In the genomic region with DNA sequence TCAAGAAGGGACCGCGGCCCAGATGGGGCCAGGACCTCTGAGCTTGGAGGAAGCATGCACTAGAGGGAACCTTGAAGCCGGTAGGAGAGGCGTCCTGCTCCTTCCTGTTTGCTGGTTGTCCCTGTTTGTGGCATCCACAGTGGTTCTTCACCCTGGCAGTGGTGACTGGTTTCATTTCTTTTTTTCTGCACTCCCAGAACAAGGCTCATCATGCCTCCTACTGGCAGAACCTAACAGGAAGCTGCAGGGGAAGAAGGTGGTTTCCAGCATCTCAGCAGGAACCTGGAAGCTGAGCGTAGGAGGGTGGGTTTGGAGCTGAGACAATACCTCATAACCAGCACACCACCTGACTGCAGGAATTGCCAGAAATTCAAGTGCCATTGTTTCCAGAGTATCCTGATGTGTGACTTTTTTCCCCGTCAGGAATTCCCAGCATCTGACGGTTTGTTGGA, we compare ENCODE assay signal across 8 cellular contexts. TPM values are rescaled to one million over a fixed set of nuclear protein-coding genes. Genes with fewer than 3 reads are reported as not detected.
DNase-seq lines count a peak whose midpoint lies in the region; ATAC-seq, FAIRE-seq and TF ChIP-seq lines count a peak whose summit lies in the region.

No MANE protein-coding gene starts in this region.

- POLR2A ChIA-PET in endothelial cell of umbilical vein (lab: Charles Lee): no interaction called here

- no peak overlapping the region for H3K27ac Mint-ChIP-seq in immature natural killer cell

- H3K27ac ChIP-seq in endothelial cell of umbilical vein (ENCODE audit: insufficient read depth, low read depth, low read length): no peak overlapping the region

- no peaks in the 10 kb centered on the region for H4K20me1 ChIP-seq in endothelial cell of umbilical vein (replicated peaks; ENCODE audit: control insufficient read depth, extremely low read depth, insufficient read depth, low read length)

- H2AFZ ChIP-seq in endothelial cell of umbilical vein (ENCODE audit: low read depth, low read length): peak overlapping the region; percentile 19

- no peaks in the 10 kb centered on the region for H3K9me3 Mint-ChIP-seq in immature natural killer cell

- no peak for TF ChIP-seq POLR2A in endothelial cell of umbilical vein (IDR thresholded peaks at IDR 0.05; ENCODE audit: low read depth, low read length)

- H3K36me3 ChIP-seq in endothelial cell of umbilical vein (ENCODE audit: control insufficient read depth in 2 of 2, extremely low read depth in 1 of 2, insufficient read depth in 2 of 2, low read length in 2 of 2) (no peaks in the 10 kb centered on the region), mucosa of descending colon (ENCODE audit: low read depth) (no peaks in the 10 kb centered on the region)

- no peaks in the 10 kb centered on the region for H3K27me3 ChIP-seq in endothelial cell of umbilical vein (ENCODE audit: control insufficient read depth in 2 of 2, insufficient read depth in 2 of 2, low read length in 2 of 2)

- peak; percentile 47 to 48 for TF ChIP-seq CTCF in endothelial cell of umbilical vein (IDR thresholded peaks at IDR 0.05; ENCODE audit: extremely low read depth in 1 of 2, insufficient read depth in 1 of 2, low read depth in 1 of 2, low read length in 2 of 2)
- TF ChIP-seq CTCF in mucosa of descending colon (IDR thresholded peaks at IDR 0.05): peak; percentile 24

- H3K9me1 ChIP-seq in endothelial cell of umbilical vein (replicated peaks; ENCODE audit: control insufficient read depth, extremely low read depth, insufficient read depth, low read length): no peaks in the 10 kb centered on the region

- H3K36me3 Mint-ChIP-seq in immature natural killer cell: no peaks in the 10 kb centered on the region

- no peak overlapping the region for H3K9ac ChIP-seq in endothelial cell of umbilical vein (replicated peaks; ENCODE audit: extremely low read depth, insufficient read depth, low read length)

- dilution Hi-C loops in endothelial cell of umbilical vein (cut with MboI; ENCODE audit: extremely low pct_ligation_motif_present, low sequenced_read_pairs): no loop called here

- FAIRE-seq in GM19239 (lab: Jason Lieb, UNC) (peak; percentile 80), endothelial cell of umbilical vein (lab: Jason Lieb, UNC) (peak; percentile 68)

- ATAC-seq in HG03159 (IDR thresholded peaks at IDR 0.05; ENCODE audit: unreplicated experiment) (peak; percentile 80), mucosa of descending colon (peak; percentile 94)

- H3K4me1 Mint-ChIP-seq in immature natural killer cell: peaks cover 2% of the 10 kb centered on the region in 2 donors

- H3K4me1 ChIP-seq in endothelial cell of umbilical vein (ENCODE audit: control insufficient read depth, extremely low read depth, insufficient read depth, low read length) (peaks cover 12% of the 10 kb centered on the region), mucosa of descending colon (ENCODE audit: low read depth) (peaks cover 7% of the 10 kb centered on the region)

- H3K9me3 ChIP-seq in endothelial cell of umbilical vein (replicated peaks; ENCODE audit: control insufficient read depth, insufficient read depth, low read length) (no peaks in the 10 kb centered on the region), mucosa of descending colon (no peaks in the 10 kb centered on the region)

- BruUV-seq in endothelial cell of umbilical vein (replicated peaks; lab: Mats Ljungman, UMichigan): no TSS peak

- DNase-seq in DMS153 (lab: John Stamatoyannopoulos, UW) (peak; percentile 1), GM19239 (ENCODE audit: insufficient read length, low spot score) (peak; percentile 36), SK-MEL-5 (ENCODE audit: low read depth, low spot score) (peak; percentile 73), endothelial cell of umbilical vein (ENCODE audit: low read depth, low spot score) (peak; percentile 52), mucosa of descending colon (peak in 2 of 3 donors; percentile 51 to 85), HuH-7.5 (ENCODE audit: low spot score) (no peak), immature natural killer cell (no peak)

- H3K79me2 ChIP-seq in endothelial cell of umbilical vein (ENCODE audit: control insufficient read depth, insufficient read depth, low read length): no peaks in the 10 kb centered on the region

- H3K4me3 ChIP-seq in endothelial cell of umbilical vein (replicated peaks in 1 of 3; ENCODE audit: insufficient read depth in 1 of 3, low read depth in 1 of 3, low read length in 3 of 3) (no peak overlapping the region), mucosa of descending colon (no peak overlapping the region)

- H3K27me3 Mint-ChIP-seq in immature natural killer cell (ENCODE audit: low read depth in 3 of 3): peaks cover 1 to 10% (median 5%) of the 10 kb centered on the region in 3 donors

- in situ Hi-C loops in SK-MEL-5 (cut with HindIII; ENCODE audit: low pct_unique_long_range_greater_than_20kb, low sequenced_read_pairs): no loop called here

- no peak overlapping the region for H3K4me2 ChIP-seq in endothelial cell of umbilical vein (ENCODE audit: insufficient read depth, low read length)

- H3K4me3 Mint-ChIP-seq in immature natural killer cell: no peak overlapping the region

- CTCF ChIA-PET in endothelial cell of umbilical vein (lab: Charles Lee): interaction anchor here (0.6 to 2.1 kb wide), 14 partner anchors 10 to 1621 kb away, joined by 3 to 18 read pairs (median 5); a partner anchor contains a TSS

- intact Hi-C loops in endothelial cell of umbilical vein (cut with micrococcal nuclease) (loop anchor here (1.0 kb wide), 1 partner anchor 79 kb away; no protein-coding TSS in a partner anchor), mucosa of descending colon (cut with DNase I, micrococcal nuclease) (no loop called here)

RNA-seq across cellular contexts. Expression of a gene that starts 5.8 kb away (rescaled TPM):
- 9.2 and 10.7 TPM in 2 replicates for total RNA-seq in SK-MEL-5 (2014; rRNA removed; shearing (Covaris generic))
- 13.3 and 17.3 TPM in 2 replicates for polyA plus RNA-seq in SK-MEL-5 (2015; cell fraction: cytosol; rRNA removed)
- polyA plus RNA-seq in SK-MEL-5 (2015; cell fraction: nucleus; rRNA removed): 21.2 and 26.2 TPM in 2 replicates
- total RNA-seq in endothelial cell of umbilical vein (9.4 and 10.0 TPM in 2 replicates), mucosa of descending colon (1 to 10 TPM; 4.7 to 7.3 (median 5.5) TPM)
- polyA plus RNA-seq in endothelial cell of umbilical vein (35.8 and 41.7 TPM in 2 replicates), immature natural killer cell (1 to 10 TPM in 2 of 3 donors, not detected in 1; 1.3 to 1.5 TPM)
- polyA plus RNA-seq in endothelial cell of umbilical vein (2011; cell fraction: cytosol; rRNA removed): 19.0 and 19.8 TPM in 2 replicates
- polyA plus RNA-seq in endothelial cell of umbilical vein (2011; cell fraction: nucleus; rRNA removed): 13.1 and 15.3 TPM in 2 replicates
- polyA plus RNA-seq in endothelial cell of umbilical vein (2012): 8.0 and 9.7 TPM in 2 replicates
- polyA minus RNA-seq in endothelial cell of umbilical vein: 45.8 and 61.7 TPM in 2 replicates
- 13.8 TPM for polyA minus RNA-seq in endothelial cell of umbilical vein (2011; cell fraction: cytosol; rRNA and poly(A)+ RNA removed)
- 7.1 and 7.5 TPM in 2 replicates for polyA minus RNA-seq in endothelial cell of umbilical vein (2011; cell fraction: nucleus; rRNA and poly(A)+ RNA removed)

RNA-seq across cellular contexts. Expression of a gene that starts 14.3 kb away (rescaled TPM):
- total RNA-seq in SK-MEL-5 (2014; rRNA removed; shearing (Covaris generic)): 0.08 TPM in 1 of 2 replicates, not detected in the other
- not detected in 2 replicates for polyA plus RNA-seq in SK-MEL-5 (2015; cell fraction: cytosol; rRNA removed)
- polyA plus RNA-seq in SK-MEL-5 (2015; cell fraction: nucleus; rRNA removed): 0.41 TPM in 1 of 2 replicates, not detected in the other
- total RNA-seq in endothelial cell of umbilical vein (0.29 TPM in 1 of 2 replicates, not detected in the other), mucosa of descending colon (100 to 1,000 TPM in 2 of 3 donors, 10 to 100 TPM in 1; 27.4 to 111 (median 105) TPM)
- polyA plus RNA-seq in endothelial cell of umbilical vein (0.16 and 0.23 TPM in 2 replicates), immature natural killer cell (not detected)
- polyA plus RNA-seq in endothelial cell of umbilical vein (2011; cell fraction: cytosol; rRNA removed): 0.01 TPM in 1 of 2 replicates, not detected in the other
- polyA plus RNA-seq in endothelial cell of umbilical vein (2011; cell fraction: nucleus; rRNA removed): 0.31 and 0.40 TPM in 2 replicates
- polyA plus RNA-seq in endothelial cell of umbilical vein (2012): 0.16 TPM in 1 of 2 replicates, not detected in the other
- 0.25 and 0.29 TPM in 2 replicates for polyA minus RNA-seq in endothelial cell of umbilical vein
- not detected for polyA minus RNA-seq in endothelial cell of umbilical vein (2011; cell fraction: cytosol; rRNA and poly(A)+ RNA removed)
- polyA minus RNA-seq in endothelial cell of umbilical vein (2011; cell fraction: nucleus; rRNA and poly(A)+ RNA removed): not detected in 2 replicates

RNA-seq across cellular contexts. Expression of a gene that starts 15.9 kb away (rescaled TPM):
- total RNA-seq in SK-MEL-5 (2014; rRNA removed; shearing (Covaris generic)): 48.7 and 50.5 TPM in 2 replicates
- polyA plus RNA-seq in SK-MEL-5 (2015; cell fraction: cytosol; rRNA removed): 79.5 and 85.5 TPM in 2 replicates
- polyA plus RNA-seq in SK-MEL-5 (2015; cell fraction: nucleus; rRNA removed): 51.8 and 58.7 TPM in 2 replicates
- 77.9 and 82.5 TPM in 2 replicates for total RNA-seq in endothelial cell of umbilical vein
- polyA plus RNA-seq in endothelial cell of umbilical vein: 51.9 and 84.5 TPM in 2 replicates
- polyA plus RNA-seq in endothelial cell of umbilical vein (2011; cell fraction: cytosol; rRNA removed): 81.3 and 84.0 TPM in 2 replicates
- polyA plus RNA-seq in endothelial cell of umbilical vein (2011; cell fraction: nucleus; rRNA removed): 41.5 and 46.8 TPM in 2 replicates
- 94.9 and 95.6 TPM in 2 replicates for polyA plus RNA-seq in endothelial cell of umbilical vein (2012)
- 28.3 and 29.0 TPM in 2 replicates for polyA minus RNA-seq in endothelial cell of umbilical vein
- polyA minus RNA-seq in endothelial cell of umbilical vein (2011; cell fraction: cytosol; rRNA and poly(A)+ RNA removed): 21.4 TPM
- 15.6 and 18.6 TPM in 2 replicates for polyA minus RNA-seq in endothelial cell of umbilical vein (2011; cell fraction: nucleus; rRNA and poly(A)+ RNA removed)
- 100 to 1,000 TPM in 2 of 3 donors, 10 to 100 TPM in 1; 81.4 to 110 (median 106) TPM for total RNA-seq in mucosa of descending colon
- 100 to 1,000 TPM; 204 to 272 (median 269) TPM for polyA plus RNA-seq in immature natural killer cell

RNA-seq across cellular contexts. Expression of a gene that starts 55.0 kb away (rescaled TPM):
- 10.2 and 11.0 TPM in 2 replicates for total RNA-seq in SK-MEL-5 (2014; rRNA removed; shearing (Covaris generic))
- polyA plus RNA-seq in SK-MEL-5 (2015; cell fraction: cytosol; rRNA removed): 23.1 and 29.4 TPM in 2 replicates
- 24.2 and 24.9 TPM in 2 replicates for polyA plus RNA-seq in SK-MEL-5 (2015; cell fraction: nucleus; rRNA removed)
- total RNA-seq in endothelial cell of umbilical vein (0.60 and 0.81 TPM in 2 replicates), mucosa of descending colon (1 to 10 TPM; 1.8 to 2.9 (median 2.9) TPM)
- polyA plus RNA-seq in endothelial cell of umbilical vein (0.26 and 0.48 TPM in 2 replicates), immature natural killer cell (not detected)
- 0.22 and 0.27 TPM in 2 replicates for polyA plus RNA-seq in endothelial cell of umbilical vein (2011; cell fraction: cytosol; rRNA removed)
- 0.24 and 0.31 TPM in 2 replicates for polyA plus RNA-seq in endothelial cell of umbilical vein (2011; cell fraction: nucleus; rRNA removed)
- 0.27 and 0.52 TPM in 2 replicates for polyA plus RNA-seq in endothelial cell of umbilical vein (2012)
- 0.51 and 0.58 TPM in 2 replicates for polyA minus RNA-seq in endothelial cell of umbilical vein
- polyA minus RNA-seq in endothelial cell of umbilical vein (2011; cell fraction: cytosol; rRNA and poly(A)+ RNA removed): 0.51 TPM
- polyA minus RNA-seq in endothelial cell of umbilical vein (2011; cell fraction: nucleus; rRNA and poly(A)+ RNA removed): 0.72 TPM in 1 of 2 replicates, not detected in the other

Comparison
In these comparisons a context has a peak if more than half of its experiments do, and no peak if none do; other contexts are left out.
1. DNase-seq: peak in DMS153 (single experiment), GM19239 (single experiment), SK-MEL-5 (single experiment), endothelial cell of umbilical vein (single experiment) and mucosa of descending colon (2 of 3); none in HuH-7.5 (single experiment) and immature natural killer cell (0 of 3).
2. RNA of a gene that starts 14.3 kb away (total RNA-seq): 27.4 to 111 TPM in mucosa of descending colon; 0.29 TPM in endothelial cell of umbilical vein and 0.08 TPM in SK-MEL-5; every median in the first group is over 10 times any median in the second.